In genomic region chr1:205141236-205142104, GRCh38 we compare ENCODE assay signal across 8 cellular contexts. TPM values are rescaled to one million over a fixed set of nuclear protein-coding genes. Genes with fewer than 3 reads are reported as not detected.
DNase-seq lines count a peak whose midpoint lies in the region; ATAC-seq and TF ChIP-seq lines count a peak whose summit lies in the region.

No MANE protein-coding gene starts in this region.

- no peak overlapping the region for H3K23ac ChIP-seq in H9 (ENCODE audit: insufficient read length, low read depth, low read length)

- H3K4me3 ChIP-seq in CD8-positive, alpha-beta memory T cell (ENCODE audit: low read length), result peak overlapping the region; percentile 14

- no peak overlapping the region for H3T11ph ChIP-seq in H9 (ENCODE audit: low read length)

- no peaks in the 10 kb centered on the region for H3K9me3 ChIP-seq in CD8-positive, alpha-beta memory T cell (ENCODE audit: low read length)
- no peaks in the 10 kb centered on the region for H3K9me3 ChIP-seq in H9 (ENCODE audit: control insufficient read depth, low read depth, low read length)

- H3K9me3 Mint-ChIP-seq in CD8-positive, alpha-beta memory T cell, result no peaks in the 10 kb centered on the region
- peaks cover 14 to 18% of the 10 kb centered on the region in 2 experiments for H3K9me3 Mint-ChIP-seq in H9
- H3K9me3 Mint-ChIP-seq in central memory CD8-positive, alpha-beta T cell, result no peaks in the 10 kb centered on the region

- intact Hi-C loops in left colon (cut with DNase I, micrococcal nuclease), result loop anchor here (10.0 kb wide), 1 partner anchor 113 kb away; no protein-coding TSS in a partner anchor

- no peaks in the 10 kb centered on the region for H3K27me3 Mint-ChIP-seq in CD8-positive, alpha-beta memory T cell
- no peaks in the 10 kb centered on the region for H3K27me3 Mint-ChIP-seq in H9 (ENCODE audit: low read depth)
- H3K27me3 Mint-ChIP-seq in central memory CD8-positive, alpha-beta T cell, result no peaks in the 10 kb centered on the region

- H4K20me1 ChIP-seq in H9 (ENCODE audit: control insufficient read depth, insufficient read depth, insufficient read length), result no peaks in the 10 kb centered on the region

- no peak overlapping the region for H3K4me2 ChIP-seq in H9 (ENCODE audit: insufficient read depth, insufficient read length, low read length)

- peak overlapping the region in 2 of 8 donors; percentile 13 to 48 for H3K27ac Mint-ChIP-seq in CD8-positive, alpha-beta memory T cell
- no peak overlapping the region for H3K27ac Mint-ChIP-seq in H9
- no peak overlapping the region for H3K27ac Mint-ChIP-seq in central memory CD8-positive, alpha-beta T cell (ENCODE audit: low read depth)

- H2BK12ac ChIP-seq in H9 (ENCODE audit: insufficient read length, low read depth, low read length), result no peak overlapping the region

- no peak overlapping the region for H2AFZ ChIP-seq in H9 (ENCODE audit: low read length)

- POLR2A ChIA-PET in CD8-positive, alpha-beta memory T cell (lab: Charles Lee), result interaction anchor here (0.5 kb wide), 1 partner anchor 220 kb away, joined by 3 read pairs; no protein-coding TSS in a partner anchor

- no peak overlapping the region for H3K9ac ChIP-seq in H9 (ENCODE audit: extremely low read depth, insufficient read length, low read length)

- peaks cover 9% of the 10 kb centered on the region for H3K4me1 ChIP-seq in CD8-positive, alpha-beta memory T cell (ENCODE audit: insufficient read depth, low read length)
- peaks cover 5% of the 10 kb centered on the region; the same call in 1 of the 2 replicates for H3K4me1 ChIP-seq in H9 (ENCODE audit: insufficient read depth, low read length)

- no peaks in the 10 kb centered on the region for H3K36me3 ChIP-seq in CD8-positive, alpha-beta memory T cell (ENCODE audit: insufficient read depth, low read length)

- no peak overlapping the region for H4K5ac ChIP-seq in H9 (ENCODE audit: insufficient read length, low read depth, low read length)

- ATAC-seq in central memory CD8-positive, alpha-beta T cell (replicated peaks; ENCODE audit: extremely low read depth, poor library complexity, severe bottlenecking), result peak; percentile 82
- ATAC-seq in left colon, result peak; percentile 93
- ATAC-seq in HG03457 (IDR thresholded peaks at IDR 0.05; ENCODE audit: unreplicated experiment), result no peak

- no peaks in the 10 kb centered on the region for H3K23me2 ChIP-seq in H9 (ENCODE audit: insufficient read length, low read depth, low read length, poor library complexity, severe bottlenecking)

- H3K4me1 Mint-ChIP-seq in CD8-positive, alpha-beta memory T cell, result peaks cover 6 to 12% (median 8%) of the 10 kb centered on the region in 3 donors
- peaks cover 22 to 25% of the 10 kb centered on the region in 2 experiments for H3K4me1 Mint-ChIP-seq in H9
- peaks cover 13% of the 10 kb centered on the region for H3K4me1 Mint-ChIP-seq in central memory CD8-positive, alpha-beta T cell

- peak; percentile 46 to 76 (median 61) for DNase-seq in CD8-positive, alpha-beta memory T cell
- peak; percentile 78 for DNase-seq in H9
- DNase-seq in NCI-H2227 treated with DMSO at 0.1 percent for 48 hours (lab: John Stamatoyannopoulos, UW), result peak; percentile 70
- peak; percentile 47 for DNase-seq in activated CD4-positive, CD25-positive, alpha-beta regulatory T cell treated with anti-CD3 and anti-CD28 coated beads, Interleukin-2, amount 50 U/mL, for 16 hours (ENCODE audit: low read depth, low spot score)
- DNase-seq in central memory CD8-positive, alpha-beta T cell (ENCODE audit: low spot score in 2 of 2), result peak; percentile 56
- DNase-seq in left colon, result peak; percentile 47 to 87
- peak; percentile 80 to 81 for DNase-seq in stimulated activated CD4-positive, alpha-beta T cell treated with anti-CD3 and anti-CD28 coated beads, Interleukin-2, amount 100 ng/mL, for 24 hours

- no peak overlapping the region for H3K4ac ChIP-seq in H9 (ENCODE audit: low read depth, low read length)

- peak; percentile 80 for TF ChIP-seq CTCF in H9 (conservative IDR thresholded peaks at IDR 0.05)

- no peak overlapping the region for H2AK5ac ChIP-seq in H9 (ENCODE audit: insufficient read length, low read length)

- CTCF ChIA-PET in CD8-positive, alpha-beta memory T cell (lab: Charles Lee), result interaction anchor here (0.7 to 2.0 kb wide), 22 partner anchors 9 to 166 kb away, joined by 3 to 13 read pairs (median 4); no protein-coding TSS in a partner anchor

- H4K91ac ChIP-seq in H9 (ENCODE audit: insufficient read length, low read depth, low read length), result no peak overlapping the region

- H3K36me3 Mint-ChIP-seq in CD8-positive, alpha-beta memory T cell, result peaks cover 0 to 14% (median 2%) of the 10 kb centered on the region in 3 donors
- peaks cover 10 to 24% (median 12%) of the 10 kb centered on the region in 3 experiments; a peak in 6 of 7 replicates for H3K36me3 Mint-ChIP-seq in H9 (ENCODE audit: insufficient read depth in 1 of 3, low read depth in 3 of 3)
- H3K36me3 Mint-ChIP-seq in central memory CD8-positive, alpha-beta T cell (ENCODE audit: insufficient read depth), result peaks cover 2% of the 10 kb centered on the region

- H3K14ac ChIP-seq in H9 (ENCODE audit: insufficient read depth, low read length), result no peak overlapping the region

- H3K79me1 ChIP-seq in H9 (ENCODE audit: insufficient read depth, low read depth, low read length, poor library complexity, severe bottlenecking), result no peaks in the 10 kb centered on the region

- H2BK120ac ChIP-seq in H9 (ENCODE audit: low read depth, low read length, poor library complexity, severe bottlenecking), result no peak overlapping the region

- H3K18ac ChIP-seq in H9 (ENCODE audit: insufficient read length, low read depth, low read length), result no peak overlapping the region

- H3K27me3 ChIP-seq in CD8-positive, alpha-beta memory T cell (ENCODE audit: insufficient read depth, low read length, poor library complexity, severe bottlenecking), result no peaks in the 10 kb centered on the region
- no peaks in the 10 kb centered on the region for H3K27me3 ChIP-seq in H9 (ENCODE audit: insufficient read depth, low read length)

- H3K79me2 ChIP-seq in H9 (ENCODE audit: insufficient read depth, low read length), result no peaks in the 10 kb centered on the region

- H2BK20ac ChIP-seq in H9 (ENCODE audit: low read depth, low read length, poor library complexity, severe bottlenecking), result no peak overlapping the region

- H3K56ac ChIP-seq in H9 (ENCODE audit: insufficient read length, low read depth, low read length), result no peak overlapping the region

- H3K27ac ChIP-seq in CD8-positive, alpha-beta memory T cell (ENCODE audit: low read depth, low read length), result no peak overlapping the region
- no peak overlapping the region for H3K27ac ChIP-seq in H9 (ENCODE audit: insufficient read length, low read depth, low read length)

- no peak overlapping the region for H4K8ac ChIP-seq in H9 (replicated peaks; ENCODE audit: insufficient read length, low read depth, low read length)

- peak overlapping the region in 3 of 7 donors; percentile 16 to 42 (median 24) for H3K4me3 Mint-ChIP-seq in CD8-positive, alpha-beta memory T cell
- H3K4me3 Mint-ChIP-seq in H9, result no peak overlapping the region; a peak in 1 of 5 replicates
- H3K4me3 Mint-ChIP-seq in central memory CD8-positive, alpha-beta T cell, result no peak overlapping the region

- no CpG with 5 or more reads among the region's 12 CpGs for WGBS in H9 (ENCODE audit: extremely low coverage, insufficient read length, low lambda C conversion rate)

- H2BK5ac ChIP-seq in H9 (ENCODE audit: insufficient read length, low read length), result no peak overlapping the region

- H2BK15ac ChIP-seq in H9 (ENCODE audit: low read depth, low read length), result no peak overlapping the region

RNA-seq across cellular contexts. Expression of gene RBBP5, which starts 19.7 kb away (rescaled TPM):
- total RNA-seq in CD8-positive, alpha-beta memory T cell, result 10 to 100 TPM; 27.5 to 30.8 TPM
- polyA plus RNA-seq in CD8-positive, alpha-beta memory T cell, result 20.8 TPM
- total RNA-seq in H9 (2021), result 17.3 and 18.3 TPM in 2 replicates
- 10 to 100 TPM; 12.9 to 14.0 TPM for total RNA-seq in left colon

RNA-seq across cellular contexts. Expression of gene TMEM81, which starts 57.2 kb away (rescaled TPM):
- 1 to 10 TPM; 2.9 to 4.6 TPM for total RNA-seq in CD8-positive, alpha-beta memory T cell
- 0.37 TPM for polyA plus RNA-seq in CD8-positive, alpha-beta memory T cell
- total RNA-seq in H9 (2021), result 2.8 and 3.0 TPM in 2 replicates
- 1 to 10 TPM; 1.7 to 2.0 TPM for total RNA-seq in left colon
